8 cellular contexts compared by ENCODE assay signal in genomic region chr12:112198120-112198733, GRCh38.
DNase-seq lines count a peak whose midpoint lies in the region; ATAC-seq and FAIRE-seq lines count a peak whose summit lies in the region.

No MANE protein-coding gene starts in this region.

- FAIRE-seq in RCC 7860 (lab: Jason Lieb, UNC): no peak

- intact Hi-C loops in head of caudate nucleus (cut with DNase I): no loop called here

- no peak for ATAC-seq in HG02973 (IDR thresholded peaks at IDR 0.05; ENCODE audit: unreplicated experiment)
- ATAC-seq in GM19324 (IDR thresholded peaks at IDR 0.05; ENCODE audit: low FRiP score, unreplicated experiment): no peak

- DNase-seq in DMS53 (lab: John Stamatoyannopoulos, UW) (peak; percentile 85), HuH-7.5 (ENCODE audit: low spot score) (peak; percentile 86), RCC 7860 (ENCODE audit: low spot score) (peak; percentile 29), head of caudate nucleus (peak in 41 of 42 donors; percentile 26 to 85 (median 70)), putamen (ENCODE audit: low spot score) (peak; percentile 36)
- DNase-seq in activated naive CD4-positive, alpha-beta T cell (lab: John Stamatoyannopoulos, UW): peak in 3 of 4 experiments; percentile 3 to 13 (median 8)

Comparison
In these comparisons a context has a peak if more than half of its experiments do, and no peak if none do; other contexts are left out.
1. DNase-seq: peak in every context shown above with its lines; median percentile 86 in HuH-7.5; 85 in DMS53; 70 in head of caudate nucleus; 36 in putamen; 29 in RCC 7860; 8 in activated naive CD4-positive, alpha-beta T cell.